ENCODE assay signal across 18 cellular contexts in genomic region chr7:18221377-18222290, GRCh38.
DNase-seq lines count a peak whose midpoint lies in the region; ATAC-seq, FAIRE-seq and TF ChIP-seq lines count a peak whose summit lies in the region.
"Had no signal": no experiment of that assay in that cellular context is flagged by ENCODE, and none has a peak within 500 bp of the region (broad histone marks: within the 10 kb centered on the region; RNA-seq: fewer than 3 reads in every experiment).

No MANE protein-coding gene starts in this region.

- TF ChIP-seq EP300 in HepG2 (IDR thresholded peaks at IDR 0.05; ENCODE audit: low read depth in 2 of 2, low read length in 2 of 2) (no peak), HepG2 (CRISPR knock-in tag; IDR thresholded peaks at IDR 0.05; ENCODE audit: borderline replicate concordance) (no peak)

- H3K27me3 ChIP-seq in liver (ENCODE audit: control insufficient read depth in 4 of 4, insufficient read depth in 4 of 4, low read length in 3 of 4) (no peaks in the 10 kb centered on the region), HepG2 (ENCODE audit: control insufficient read depth in 1 of 2, insufficient read depth in 2 of 2, low read length in 2 of 2) (no peaks in the 10 kb centered on the region), astrocyte (ENCODE audit: insufficient read depth, low read length) (no peaks in the 10 kb centered on the region)
- H3K27me3 ChIP-seq: adrenal gland, tibial nerve had no signal

- H3K36me3 ChIP-seq in liver (ENCODE audit: control insufficient read depth in 4 of 4, insufficient read depth in 3 of 4, low read depth in 1 of 4, low read length in 3 of 4) (no peaks in the 10 kb centered on the region), HepG2 (replicated peaks in 1 of 2; ENCODE audit: control insufficient read depth in 1 of 2, insufficient read depth in 2 of 2, low read length in 2 of 2) (no peaks in the 10 kb centered on the region), astrocyte (ENCODE audit: insufficient read depth, low read length) (no peaks in the 10 kb centered on the region)
- H3K36me3 ChIP-seq: adrenal gland, tibial nerve had no signal

- no peak overlapping the region for H3K4me3 Mint-ChIP-seq in astrocyte (ENCODE audit: unreplicated experiment)
- H3K4me3 Mint-ChIP-seq: WTC11 had no signal

- POLR2A ChIA-PET in HepG2 (lab: Yijun Ruan, JAX) = no interaction called here

- ATAC-seq in HepG2 (no peak), left lobe of liver (peak; percentile 43), GM18870 (IDR thresholded peaks at IDR 0.05; ENCODE audit: unreplicated experiment) (no peak), HG03139 (IDR thresholded peaks at IDR 0.05; ENCODE audit: unreplicated experiment) (no peak)
- ATAC-seq: WTC11 had no signal

- H3K4me1 ChIP-seq in liver (ENCODE audit: control insufficient read depth in 4 of 4, insufficient read depth in 4 of 4, low read length in 3 of 4) (no peaks in the 10 kb centered on the region), HepG2 (ENCODE audit: insufficient read depth, low read length) (no peaks in the 10 kb centered on the region), astrocyte (ENCODE audit: insufficient read depth, low read length) (no peaks in the 10 kb centered on the region)

- no peak overlapping the region for H3K9ac ChIP-seq in liver (ENCODE audit: low read depth in 1 of 2, low read length in 2 of 2)
- no peak overlapping the region for H3K9ac ChIP-seq in HepG2 (ENCODE audit: insufficient read depth, low read depth, low read length)
- H3K9ac ChIP-seq in astrocyte (ENCODE audit: low read length) = no peak overlapping the region

- H3K79me2 ChIP-seq in HepG2 (ENCODE audit: insufficient read depth, low read length) (no peaks in the 10 kb centered on the region), astrocyte (ENCODE audit: insufficient read depth, low read length) (no peaks in the 10 kb centered on the region)

- in situ Hi-C loops in HepG2 (cut with HindIII; ENCODE audit: extremely low pct_ligation_motif_present, low pct_unique_long_range_greater_than_20kb) = no loop called here

- H3K27ac ChIP-seq in liver (ENCODE audit: low read depth in 1 of 2, low read length in 2 of 2) (no peak overlapping the region), HepG2 (ENCODE audit: extremely low read length, insufficient read depth, low read length) (no peak overlapping the region), astrocyte (ENCODE audit: low read depth, low read length) (no peak overlapping the region)
- H3K27ac ChIP-seq: SK-N-MC, tibial nerve had no signal

- CTCF ChIA-PET in HepG2 (lab: Yijun Ruan, JAX; ENCODE audit: low intra/inter-chr PET ratio, low total read pairs) = no interaction called here

- no peak for TF ChIP-seq RAD21 in liver (IDR thresholded peaks at IDR 0.05)
- TF ChIP-seq RAD21 in HepG2 (CRISPR knock-in tag; IDR thresholded peaks at IDR 0.05) = no peak

- H3K4me1 Mint-ChIP-seq in astrocyte (ENCODE audit: low read depth, unreplicated experiment) = no peaks in the 10 kb centered on the region
- H3K4me1 Mint-ChIP-seq: WTC11 had no signal

- H2AFZ ChIP-seq in HepG2 (ENCODE audit: low read length) (no peak overlapping the region), astrocyte (ENCODE audit: low read depth, low read length) (no peak overlapping the region)

- no peak for TF ChIP-seq POLR2A in HepG2 (IDR thresholded peaks at IDR 0.05; ENCODE audit: insufficient read depth in 1 of 2, low read depth in 2 of 2, low read length in 2 of 2)

- DNase-seq in HepG2 (ENCODE audit: low spot score) (no peak), astrocyte (ENCODE audit: low read depth) (peak; percentile 58), left lobe of liver (ENCODE audit: low spot score) (no peak), iPS-NIHi7 (ENCODE audit: extremely low spot score) (no peak), GOT3 (lab: John Stamatoyannopoulos, UW) (no peak)
- DNase-seq: activated T-cell treated with anti-CD3 and anti-CD28 coated beads, Interleukin-2, amount 50 U/mL, for 1 hour; adrenal gland; DMS153; glutamatergic neuron; KG1; NCI-H187; NCI-H526 treated with DMSO at 0.1 percent for 48 hours had no signal

- no peaks in the 10 kb centered on the region for H3K36me3 Mint-ChIP-seq in astrocyte (ENCODE audit: low read depth, unreplicated experiment)
- H3K36me3 Mint-ChIP-seq: WTC11 had no signal

- WGBS in liver = 46% methylated on average over 2 of the region's 2 CpGs
- 5% methylated on average over 2 of the region's 2 CpGs for WGBS in HepG2 (ENCODE audit: low lambda C conversion rate)

- H3K9me3 ChIP-seq in liver (ENCODE audit: control insufficient read depth in 4 of 4, low read length in 3 of 4) (no peaks in the 10 kb centered on the region), HepG2 (ENCODE audit: low read length) (no peaks in the 10 kb centered on the region), astrocyte (ENCODE audit: insufficient read depth, low read depth, low read length) (no peaks in the 10 kb centered on the region)
- H3K9me3 ChIP-seq: adrenal gland, tibial nerve had no signal

- FAIRE-seq in HepG2 (lab: Jason Lieb, UNC) (no peak), astrocyte (lab: Jason Lieb, UNC) (no peak)

- intact Hi-C loops in HepG2 (cut with micrococcal nuclease; ENCODE audit: unreplicated experiment) = no loop called here

- no peak overlapping the region for H3K4me2 ChIP-seq in HepG2 (ENCODE audit: low read depth, low read length)
- no peak overlapping the region for H3K4me2 ChIP-seq in astrocyte (ENCODE audit: low read length)

- H4K20me1 ChIP-seq in HepG2 (ENCODE audit: insufficient read depth, low read length) (no peaks in the 10 kb centered on the region), astrocyte (ENCODE audit: insufficient read depth, low read length) (no peaks in the 10 kb centered on the region)

- no TSS peak for BruUV-seq in HepG2 (replicated peaks; lab: Mats Ljungman, UMichigan)

- no peak overlapping the region for H3K27ac Mint-ChIP-seq in astrocyte (ENCODE audit: unreplicated experiment)
- H3K27ac Mint-ChIP-seq: WTC11 had no signal

- H3K4me3 ChIP-seq in liver (ENCODE audit: low read depth in 1 of 3, low read length in 3 of 3) (no peak overlapping the region), HepG2 (replicated peaks in 1 of 3; ENCODE audit: insufficient read depth in 1 of 3, low read depth in 2 of 3, low read length in 3 of 3) (no peak overlapping the region), astrocyte (ENCODE audit: insufficient read depth, low read depth, low read length) (no peak overlapping the region)
- H3K4me3 ChIP-seq: adrenal gland, SK-N-MC, tibial nerve had no signal

- H3K27me3 Mint-ChIP-seq in astrocyte (ENCODE audit: low read depth, unreplicated experiment) = no peaks in the 10 kb centered on the region

- TF ChIP-seq CTCF in liver (IDR thresholded peaks at IDR 0.05; ENCODE audit: low read depth, low read length, missing input control) (no peak), HepG2 (CRISPR knock-in tag; IDR thresholded peaks at IDR 0.05) (no peak), astrocyte (IDR thresholded peaks at IDR 0.05; ENCODE audit: insufficient read depth, low read depth, low read length) (no peak)

- H3K9me3 Mint-ChIP-seq in astrocyte (ENCODE audit: unreplicated experiment) = no peaks in the 10 kb centered on the region
- H3K9me3 Mint-ChIP-seq: WTC11 had no signal

TF ChIP-seq in liver, 16 proteins besides CTCF, POLR2A, EP300 and RAD21 (continues in another document):
- TF ChIP-seq, protein P1, sequence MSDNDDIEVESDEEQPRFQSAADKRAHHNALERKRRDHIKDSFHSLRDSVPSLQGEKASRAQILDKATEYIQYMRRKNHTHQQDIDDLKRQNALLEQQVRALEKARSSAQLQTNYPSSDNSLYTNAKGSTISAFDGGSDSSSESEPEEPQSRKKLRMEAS (IDR thresholded peaks at IDR 0.05) = peak; percentile 15

TF ChIP-seq in HepG2, 621 proteins besides CTCF, POLR2A, EP300 and RAD21:
- no peak for TF ChIP-seq AHR (CRISPR knock-in tag; IDR thresholded peaks at IDR 0.05)
- TF ChIP-seq TBX2 (CRISPR knock-in tag; IDR thresholded peaks at IDR 0.05; ENCODE audit: borderline replicate concordance) = no peak
- TF ChIP-seq, protein P2, sequence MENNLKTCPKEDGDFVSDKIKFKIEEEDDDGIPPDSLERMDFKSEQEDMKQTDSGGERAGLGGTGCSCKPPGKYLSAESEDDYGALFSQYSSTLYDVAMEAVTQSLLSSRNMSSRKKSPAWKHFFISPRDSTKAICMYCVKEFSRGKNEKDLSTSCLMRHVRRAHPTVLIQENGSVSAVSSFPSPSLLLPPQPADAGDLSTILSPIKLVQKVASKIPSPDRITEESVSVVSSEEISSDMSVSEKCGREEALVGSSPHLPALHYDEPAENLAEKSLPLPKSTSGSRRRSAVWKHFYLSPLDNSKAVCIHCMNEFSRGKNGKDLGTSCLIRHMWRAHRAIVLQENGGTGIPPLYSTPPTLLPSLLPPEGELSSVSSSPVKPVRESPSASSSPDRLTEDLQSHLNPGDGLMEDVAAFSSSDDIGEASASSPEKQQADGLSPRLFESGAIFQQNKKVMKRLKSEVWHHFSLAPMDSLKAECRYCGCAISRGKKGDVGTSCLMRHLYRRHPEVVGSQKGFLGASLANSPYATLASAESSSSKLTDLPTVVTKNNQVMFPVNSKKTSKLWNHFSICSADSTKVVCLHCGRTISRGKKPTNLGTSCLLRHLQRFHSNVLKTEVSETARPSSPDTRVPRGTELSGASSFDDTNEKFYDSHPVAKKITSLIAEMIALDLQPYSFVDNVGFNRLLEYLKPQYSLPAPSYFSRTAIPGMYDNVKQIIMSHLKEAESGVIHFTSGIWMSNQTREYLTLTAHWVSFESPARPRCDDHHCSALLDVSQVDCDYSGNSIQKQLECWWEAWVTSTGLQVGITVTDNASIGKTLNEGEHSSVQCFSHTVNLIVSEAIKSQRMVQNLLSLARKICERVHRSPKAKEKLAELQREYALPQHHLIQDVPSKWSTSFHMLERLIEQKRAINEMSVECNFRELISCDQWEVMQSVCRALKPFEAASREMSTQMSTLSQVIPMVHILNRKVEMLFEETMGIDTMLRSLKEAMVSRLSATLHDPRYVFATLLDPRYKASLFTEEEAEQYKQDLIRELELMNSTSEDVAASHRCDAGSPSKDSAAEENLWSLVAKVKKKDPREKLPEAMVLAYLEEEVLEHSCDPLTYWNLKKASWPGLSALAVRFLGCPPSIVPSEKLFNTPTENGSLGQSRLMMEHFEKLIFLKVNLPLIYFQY (CRISPR knock-in tag; IDR thresholded peaks at IDR 0.05; ENCODE audit: borderline replicate concordance) = no peak
TF ChIP-seq in HepG2: peak in this region for 0.
